Comparison of ENCODE assay signal across 8 cellular contexts in genomic region chr3:189233225-189233858, GRCh38.
DNase-seq lines count a peak whose midpoint lies in the region; ATAC-seq and TF ChIP-seq lines count a peak whose summit lies in the region.

No MANE protein-coding gene starts in this region.

- H3K4me3 ChIP-seq in AG09309 (ENCODE audit: control insufficient read depth, low read depth, low read length) (no peak overlapping the region), GM12875 (ENCODE audit: low read depth, low read length) (no peak overlapping the region), adrenal gland (no peak overlapping the region)

- TF ChIP-seq CTCF in AG09309 (IDR thresholded peaks at IDR 0.05; ENCODE audit: control insufficient read depth, insufficient read depth, low read depth, low read length, missing control alignments) = peak; percentile 83
- TF ChIP-seq CTCF in GM12875 (IDR thresholded peaks at IDR 0.05; ENCODE audit: borderline replicate concordance, insufficient read depth, low read depth, low read length) = peak; percentile 48; the same call in 1 of the 2 replicates
- TF ChIP-seq CTCF in adrenal gland (IDR thresholded peaks at IDR 0.05) = peak; percentile 65 to 81 (median 76)

- intact Hi-C loops in adrenal gland (cut with DNase I) (no loop called here), left cardiac atrium (cut with DNase I) (no loop called here)

- no peaks in the 10 kb centered on the region for H3K36me3 ChIP-seq in adrenal gland (replicated peaks in 1 of 2)

- ATAC-seq in left cardiac atrium (peak; percentile 78 to 93), GM21528 (IDR thresholded peaks at IDR 0.05; ENCODE audit: low FRiP score, unreplicated experiment) (no peak), GM21367 (IDR thresholded peaks at IDR 0.05; ENCODE audit: unreplicated experiment) (no peak)

- H3K27me3 ChIP-seq in adrenal gland = no peaks in the 10 kb centered on the region

- WGBS in adrenal gland, 4 donors = 34 to 43% (median 34%) methylated on average over 5 of the region's 5 CpGs

- TF ChIP-seq POLR2A in adrenal gland (IDR thresholded peaks at IDR 0.05) = no peak

- H3K9me3 ChIP-seq in adrenal gland (replicated peaks in 1 of 3) = no peaks in the 10 kb centered on the region

- peak; percentile 37 for DNase-seq in AG09309 (ENCODE audit: low read depth)
- DNase-seq in NCI-H226 = peak; percentile 43
- peak; percentile 64 to 87 (median 77) for DNase-seq in adrenal gland
- DNase-seq in left cardiac atrium = peak; percentile 56
- peak; percentile 66 for DNase-seq in retina

- no peak overlapping the region for H3K27ac ChIP-seq in adrenal gland

- peaks cover 0 to 11% of the 10 kb centered on the region in 2 donors for H3K4me1 ChIP-seq in adrenal gland (replicated peaks in 1 of 2)

Comparison
In these comparisons a context has a peak if more than half of its experiments do, and no peak if none do; other contexts are left out.
1. ATAC-seq: peak in left cardiac atrium (2 of 2); none in GM21528 (single experiment) and GM21367 (single experiment).
2. Peak in every context shown above with its lines, with median percentiles within 50 percentile points of each other: DNase-seq and CTCF ChIP-seq.